Comparison of ENCODE assay signal across 23 cellular contexts in the genomic region with DNA sequence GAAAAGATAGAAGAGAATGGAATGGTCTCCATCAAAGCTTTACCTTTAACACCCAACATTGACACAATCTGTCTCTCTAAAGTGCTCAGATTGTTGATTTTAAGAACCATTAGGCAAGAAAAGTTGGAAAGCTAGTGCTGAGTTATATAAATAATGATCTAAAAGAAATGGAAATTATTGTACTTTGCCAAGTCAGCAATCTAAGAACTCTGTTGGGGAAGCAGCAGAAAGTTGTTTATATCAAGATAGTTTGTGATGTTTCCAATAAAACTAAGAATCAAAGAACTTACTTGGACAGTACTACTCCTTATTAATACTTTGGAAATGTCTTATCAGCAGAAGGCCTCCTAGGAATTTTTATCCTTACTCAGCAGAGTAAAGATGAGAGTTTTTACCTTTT.
"Had no signal": no experiment of that assay in that cellular context is flagged by ENCODE, and none has a peak within 500 bp of the region (broad histone marks: within the 10 kb centered on the region; RNA-seq: fewer than 3 reads in every experiment).

No MANE protein-coding gene starts in this region.

- H3K9me3 ChIP-seq: MG63 had no signal

- H3K4me3 ChIP-seq: MG63 had no signal

- H3K27ac ChIP-seq: RWPE1 had no signal

- H3K4me2 ChIP-seq: SK-N-SH had no signal

- H3K36me3 ChIP-seq: MG63 had no signal

- H3K27me3 ChIP-seq: MG63 had no signal

- H3K9ac ChIP-seq: SK-N-SH had no signal

- ATAC-seq: Panc1, PC-3 had no signal

- DNase-seq: Karpas-422, KG1, MG63, NCI-H1092, NCI-H1105 treated with DMSO at 0.1 percent for 48 hours, NCI-H1417 treated with DMSO at 0.1 percent for 48 hours, NCI-H146, NCI-H1694 treated with DMSO at 0.1 percent for 48 hours, NCI-H1930, NCI-H2081, NCI-H2107, NCI-H2171, NCI-H226, NCI-H446, NCI-H510A, NCI-H524 treated with DMSO at 0.1 percent for 48 hours, NCI-H69, NCI-H774, PC-3, SHP77, SK-N-SH had no signal
